18 cellular contexts compared by ENCODE assay signal in genomic region chr1:37294514-37294913, GRCh38.
DNase-seq lines count a peak whose midpoint lies in the region; ATAC-seq, FAIRE-seq and TF ChIP-seq lines count a peak whose summit lies in the region.
"Had no signal": no experiment of that assay in that cellular context is flagged by ENCODE, and none has a peak within 500 bp of the region (broad histone marks: within the 10 kb centered on the region; RNA-seq: fewer than 3 reads in every experiment).

No MANE protein-coding gene starts in this region.

- H2BK120ac ChIP-seq in H1 (replicated peaks; ENCODE audit: low read depth, low read length) = no peak overlapping the region

- no peak overlapping the region for H4K91ac ChIP-seq in H1 (replicated peaks; ENCODE audit: insufficient read length, low read length)

- H4K8ac ChIP-seq in H1 (ENCODE audit: extremely low read depth, insufficient read depth, low read length) = no peak overlapping the region

- H2BK12ac ChIP-seq in H1 (ENCODE audit: low read depth, low read length) = no peak overlapping the region

- no peak overlapping the region for H3K4me3 ChIP-seq in H1 (ENCODE audit: extremely low read depth in 1 of 4, insufficient read depth in 2 of 4, low read depth in 3 of 4, low read length in 4 of 4)
- no peak overlapping the region for H3K4me3 ChIP-seq in mammary epithelial cell (replicated peaks in 1 of 3; ENCODE audit: insufficient read depth in 1 of 3, low read depth in 2 of 3, low read length in 3 of 3)
- H3K4me3 ChIP-seq: BLaER1 had no signal

- H2AK5ac ChIP-seq in H1 (ENCODE audit: low read depth, low read length) = no peak overlapping the region; the same call in 1 of the 2 replicates

- dilution Hi-C loops in mammary epithelial cell (cut with HindIII; ENCODE audit: low sequenced_read_pairs) = no loop called here

- no peak for TF ChIP-seq CTCF in H1 (IDR thresholded peaks at IDR 0.05; ENCODE audit: control extremely low read depth in 1 of 3, insufficient read depth in 1 of 3, low read depth in 1 of 3, low read length in 3 of 3)
- TF ChIP-seq CTCF in mammary epithelial cell (conservative IDR thresholded peaks at IDR 0.05 in 1 of 2, IDR thresholded peaks at IDR 0.05 in 1 of 2; ENCODE audit: extremely low read depth in 1 of 2, insufficient read depth in 1 of 2, low read depth in 1 of 2, low read length in 2 of 2) = no peak

- in situ Hi-C loops in mammary epithelial cell (cut with MboI; ENCODE audit: low sequenced_read_pairs in 2 of 2) = no loop called here

- TF ChIP-seq POLR2A in H1 (IDR thresholded peaks at IDR 0.05; ENCODE audit: control extremely low read depth in 1 of 2, low read depth in 2 of 2, low read length in 2 of 2) = no peak

- H4K20me1 ChIP-seq in H1 (replicated peaks in 1 of 2; ENCODE audit: control insufficient read depth in 1 of 2, insufficient read depth in 2 of 2, low read length in 2 of 2) = no peaks in the 10 kb centered on the region
- no peaks in the 10 kb centered on the region for H4K20me1 ChIP-seq in mammary epithelial cell (ENCODE audit: insufficient read depth, low read length)
- H4K20me1 ChIP-seq: BLaER1 had no signal

- no peaks in the 10 kb centered on the region; a peak in 1 of 7 replicates for H3K27me3 ChIP-seq in H1 (replicated peaks in 1 of 4; ENCODE audit: control insufficient read depth in 3 of 4, extremely low read depth in 1 of 4, insufficient read depth in 3 of 4, low read length in 3 of 4)
- peaks cover 2% of the 10 kb centered on the region for H3K27me3 ChIP-seq in mammary epithelial cell (ENCODE audit: insufficient read depth, low read length)
- H3K27me3 ChIP-seq: BLaER1 had no signal

- POLR2A ChIA-PET in H1 (lab: Charles Lee; ENCODE audit: partially characterized antibody) = interaction anchor here (1.6 kb wide), 2 partner anchors 9 to 24 kb away, joined by 4 to 5 read pairs; no protein-coding TSS in a partner anchor

- H3K36me3 ChIP-seq in H1 (ENCODE audit: control insufficient read depth in 2 of 4, insufficient read depth in 4 of 4, low read length in 3 of 4) (no peaks in the 10 kb centered on the region), mammary epithelial cell (ENCODE audit: insufficient read depth, low read length) (no peaks in the 10 kb centered on the region)
- H3K36me3 ChIP-seq: BLaER1 had no signal

- no peak overlapping the region for H2BK20ac ChIP-seq in H1 (ENCODE audit: low read length)

- 76% methylated on average over 7 of the region's 7 CpGs; no CpG with 5 or more reads in 1 of the 2 experiments for WGBS in H1 (ENCODE audit: extremely low coverage in 1 of 2, insufficient coverage in 1 of 2, insufficient read length in 1 of 2, insufficient replicate concordance in 2 of 2, low coverage in 1 of 2, low lambda C conversion rate in 2 of 2, missing lambda C conversion rate in 1 of 2), 2 experiments
- 46% methylated on average over 7 of the region's 7 CpGs for WGBS in mammary epithelial cell (ENCODE audit: low coverage, missing lambda C conversion rate)

- DNase-seq in NCI-H146 (lab: John Stamatoyannopoulos, UW) (peak; percentile 23), NCI-H146 treated with DMSO at 0.1 percent for 48 hours (lab: John Stamatoyannopoulos, UW; ENCODE audit: unreplicated experiment) (no peak), H1 (ENCODE audit: low read depth in 1 of 2, low spot score in 2 of 2) (no peak), mammary epithelial cell (no peak)
- DNase-seq: Caco-2; CD8-positive, alpha-beta memory T cell; DND-41; GDM1 had no signal

- H3K23ac ChIP-seq in H1 (ENCODE audit: insufficient read length) = no peak overlapping the region

- no peak overlapping the region for H4K5ac ChIP-seq in H1 (ENCODE audit: insufficient read length, low read depth, low read length)

- H3K14ac ChIP-seq in H1 (ENCODE audit: insufficient read length) = no peak overlapping the region

- no peak overlapping the region for H3K4ac ChIP-seq in H1 (replicated peaks; ENCODE audit: insufficient read length, low read depth, low read length)

- no peaks in the 10 kb centered on the region for H3K79me2 ChIP-seq in H1 (ENCODE audit: control insufficient read depth in 1 of 2, insufficient read depth in 2 of 2, low read length in 2 of 2)
- H3K79me2 ChIP-seq in mammary epithelial cell (ENCODE audit: insufficient read depth, low read length) = no peaks in the 10 kb centered on the region

- H3K79me1 ChIP-seq in H1 (ENCODE audit: low read depth, low read length) = no peaks in the 10 kb centered on the region

- ATAC-seq in HG03159 (IDR thresholded peaks at IDR 0.05; ENCODE audit: unreplicated experiment) (no peak), HG02981 (IDR thresholded peaks at IDR 0.05; ENCODE audit: unreplicated experiment) (no peak)
- ATAC-seq: HCT116, HepG2 had no signal

- H2AFZ ChIP-seq in H1 (ENCODE audit: low read length) = 0 out of 2 replicates have a peak overlapping the region, but pooled peaks have one; percentile 26
- no peak overlapping the region for H2AFZ ChIP-seq in mammary epithelial cell (ENCODE audit: low read depth, low read length)

- no TSS peak for BruUV-seq in mammary epithelial cell (replicated peaks; lab: Mats Ljungman, UMichigan)

- no peaks in the 10 kb centered on the region for H3K9me3 ChIP-seq in H1 (ENCODE audit: insufficient read depth in 2 of 2, low read depth in 1 of 2, low read length in 1 of 2)
- no peaks in the 10 kb centered on the region for H3K9me3 ChIP-seq in mammary epithelial cell (replicated peaks; ENCODE audit: insufficient read depth, low read length)
- H3K9me3 ChIP-seq: BLaER1, Caco-2 had no signal

- H2BK15ac ChIP-seq in H1 (ENCODE audit: low read length) = no peak overlapping the region

- FAIRE-seq in H1 (lab: Jason Lieb, UNC) = no peak
- FAIRE-seq: H54, HepG2, HTR-8/SVneo had no signal

- H3K4me1 ChIP-seq in H1 (replicated peaks in 1 of 4; ENCODE audit: control insufficient read depth in 3 of 4, insufficient read depth in 4 of 4, low read length in 3 of 4) (peaks cover 0 to 2% (median 1%) of the 10 kb centered on the region in 4 experiments; a peak in 3 of 7 replicates), mammary epithelial cell (ENCODE audit: insufficient read depth, low read length) (no peaks in the 10 kb centered on the region)
- H3K4me1 ChIP-seq: Caco-2 had no signal

- no peak for TF ChIP-seq EP300 in H1 (IDR thresholded peaks at IDR 0.05; ENCODE audit: borderline replicate concordance in 1 of 2, low read depth in 2 of 2, low read length in 2 of 2)

- no peak for TF ChIP-seq RAD21 in H1 (IDR thresholded peaks at IDR 0.05 in 1 of 2, conservative IDR thresholded peaks at IDR 0.05 in 1 of 2; ENCODE audit: low read depth in 2 of 2, low read length in 2 of 2)

- H3K23me2 ChIP-seq in H1 (ENCODE audit: low read depth, low read length) = no peaks in the 10 kb centered on the region

- H3K4me2 ChIP-seq in H1 (ENCODE audit: insufficient read depth in 1 of 2, low read depth in 2 of 2, low read length in 2 of 2) (no peak overlapping the region), mammary epithelial cell (ENCODE audit: insufficient read depth, low read depth, low read length) (no peak overlapping the region)
- H3K4me2 ChIP-seq: BLaER1 had no signal

- H3K27ac ChIP-seq in angular gyrus (ENCODE audit: low read depth, low read length) (peak overlapping the region; percentile 59), H1 (ENCODE audit: low read depth, low read length) (no peak overlapping the region), temporal lobe (ENCODE audit: low read depth, low read length) (peak overlapping the region; percentile 59), mammary epithelial cell (ENCODE audit: insufficient read depth, low read depth, low read length) (no peak overlapping the region)
- H3K27ac ChIP-seq: 22Rv1, BLaER1 had no signal

- no peak overlapping the region for H3K9ac ChIP-seq in H1 (replicated peaks in 1 of 4; ENCODE audit: extremely low read depth in 1 of 4, low read depth in 3 of 4, low read length in 3 of 4)
- H3K9ac ChIP-seq in mammary epithelial cell (ENCODE audit: insufficient read depth, low read length) = no peak overlapping the region
- H3K9ac ChIP-seq: BLaER1 had no signal

- H3K56ac ChIP-seq in H1 (replicated peaks; ENCODE audit: insufficient read length, low read depth, low read length) = no peak overlapping the region

- intact Hi-C loops in mammary epithelial cell (cut with micrococcal nuclease) = no loop called here

- H2BK5ac ChIP-seq in H1 (ENCODE audit: low read depth, low read length) = no peak overlapping the region

- CTCF ChIA-PET in H1 (lab: Charles Lee; ENCODE audit: partially characterized antibody) = interaction anchor here (0.8 to 1.8 kb wide), 7 partner anchors 12 to 30 kb away, joined by 3 to 6 read pairs (median 3); no protein-coding TSS in a partner anchor
- CTCF ChIA-PET in mammary epithelial cell (lab: Charles Lee; ENCODE audit: low non-redundant PET) = no interaction called here

- no peak overlapping the region for H3K18ac ChIP-seq in H1 (ENCODE audit: extremely low read depth, low read length)

TF ChIP-seq in H1, 55 proteins besides CTCF, POLR2A, EP300 and RAD21:
- TF ChIP-seq GABPA (IDR thresholded peaks at IDR 0.05; ENCODE audit: borderline replicate concordance, insufficient read depth, low read length) (no peak), SIX5 (IDR thresholded peaks at IDR 0.05; ENCODE audit: low read depth, low read length) (no peak), BRCA1 (IDR thresholded peaks at IDR 0.05; ENCODE audit: low read depth, low read length) (no peak), BCL11A (IDR thresholded peaks at IDR 0.05; ENCODE audit: low read depth in 2 of 2, low read length in 2 of 2) (no peak), TBP (IDR thresholded peaks at IDR 0.05; ENCODE audit: low read depth, low read length) (no peak), POU5F1 (IDR thresholded peaks at IDR 0.05; ENCODE audit: low read depth, low read length) (no peak)

Comparison
In these comparisons a context has a peak if more than half of its experiments do, and no peak if none do; other contexts are left out.
1. H3K27ac ChIP-seq: peak in angular gyrus (single experiment) and temporal lobe (single experiment); none in H1 (single experiment) and mammary epithelial cell (single experiment).